ENCODE assay signal across 8 cellular contexts in genomic region chr19:40420766-40421467, GRCh38. TPM values are rescaled to one million over a fixed set of nuclear protein-coding genes. Genes with fewer than 3 reads are reported as not detected.
A peak's percentile ranks its signal among the peaks of the same experiment; 100 is the strongest.
DNase-seq lines count a peak whose midpoint lies in the region; ATAC-seq, FAIRE-seq and TF ChIP-seq lines count a peak whose summit lies in the region.

No MANE protein-coding gene starts in this region.

- in situ Hi-C loops in HepG2 (cut with HindIII; ENCODE audit: extremely low pct_ligation_motif_present, low pct_unique_long_range_greater_than_20kb), result no loop called here

- peaks cover 10% of the 10 kb centered on the region for H3K79me2 ChIP-seq in HepG2 (ENCODE audit: insufficient read depth, low read length)

- CTCF ChIA-PET in HepG2 (lab: Yijun Ruan, JAX; ENCODE audit: low intra/inter-chr PET ratio, low total read pairs), result interaction anchor here (0.6 to 1.2 kb wide), 4 partner anchors 23 to 65 kb away, joined by 3 to 5 read pairs (median 3); partner anchors contain the start of gene SERTAD3

- POLR2A ChIA-PET in HepG2 (lab: Yijun Ruan, JAX), result interaction anchor here (0.8 to 2.2 kb wide), 11 partner anchors 8 to 73 kb away, joined by 3 to 50 read pairs (median 10); partner anchors contain the start of genes BLVRB, C19orf47, PLD3 and SERTAD3

- H3K36me3 ChIP-seq in HepG2 (replicated peaks in 1 of 2; ENCODE audit: control insufficient read depth in 1 of 2, insufficient read depth in 2 of 2, low read length in 2 of 2), result peaks cover 0 to 2% of the 10 kb centered on the region in 2 experiments; a peak in 1 of 5 replicates

- peaks cover 41% of the 10 kb centered on the region for H3K36me3 Mint-ChIP-seq in dendritic cell treated with granulocyte-macrophage colony-stimulating factor and Interleukin-4, amounts not matched to agents 40 ng/mL and 50 ng/mL, for 4 days (ENCODE audit: low read depth)

- no peaks in the 10 kb centered on the region for H4K20me1 ChIP-seq in HepG2 (ENCODE audit: insufficient read depth, low read length)

- BruUV-seq in HepG2 (replicated peaks; lab: Mats Ljungman, UMichigan), result no TSS peak

- ATAC-seq in HG03135 (IDR thresholded peaks at IDR 0.05; ENCODE audit: unreplicated experiment) (peak; percentile 38), HepG2 (peak; percentile 75), HG03039 (IDR thresholded peaks at IDR 0.05; ENCODE audit: unreplicated experiment) (no peak)

- H3K9me3 Mint-ChIP-seq in dendritic cell treated with granulocyte-macrophage colony-stimulating factor and Interleukin-4, amounts not matched to agents 40 ng/mL and 50 ng/mL, for 4 days, result no peaks in the 10 kb centered on the region

- H3K4me3 Mint-ChIP-seq in dendritic cell treated with granulocyte-macrophage colony-stimulating factor and Interleukin-4, amounts not matched to agents 40 ng/mL and 50 ng/mL, for 4 days, result peak overlapping the region; percentile 87

- intact Hi-C loops in dendritic cell treated with granulocyte-macrophage colony-stimulating factor and Interleukin-4, amounts not matched to agents 40 ng/mL and 50 ng/mL, for 4 days (cut with micrococcal nuclease), result loop anchor here (5.0 kb wide), 1 partner anchor 41 kb away; no protein-coding TSS in a partner anchor
- intact Hi-C loops in HepG2 (cut with micrococcal nuclease; ENCODE audit: unreplicated experiment), result loop anchor here (2.0 to 10.0 kb wide), 2 partner anchors 24 to 76 kb away; partner anchors contain the start of genes C19orf47, PLD3 and SERTAD3

- 0 out of 4 replicates have a peak, but pooled peaks of 1 of the 2 experiments have one; percentile 19 for TF ChIP-seq EP300 in HepG2 (IDR thresholded peaks at IDR 0.05; ENCODE audit: low read depth in 2 of 2, low read length in 2 of 2)
- no peak for TF ChIP-seq EP300 in HepG2 (CRISPR knock-in tag; IDR thresholded peaks at IDR 0.05; ENCODE audit: borderline replicate concordance)

- no peak overlapping the region for H2AFZ ChIP-seq in HepG2 (ENCODE audit: low read length)

- TF ChIP-seq POLR2A in HepG2 (IDR thresholded peaks at IDR 0.05; ENCODE audit: insufficient read depth in 1 of 2, low read depth in 2 of 2, low read length in 2 of 2), result peak; percentile 62 to 85; a peak in 3 of 4 replicates

- peaks cover 54% of the 10 kb centered on the region for H3K4me1 Mint-ChIP-seq in dendritic cell treated with granulocyte-macrophage colony-stimulating factor and Interleukin-4, amounts not matched to agents 40 ng/mL and 50 ng/mL, for 4 days (ENCODE audit: low read depth)

- H3K27ac ChIP-seq in HepG2 (ENCODE audit: extremely low read length, insufficient read depth, low read length), result peak overlapping the region; percentile 88

- TF ChIP-seq RAD21 in HepG2 (CRISPR knock-in tag; IDR thresholded peaks at IDR 0.05), result peak; percentile 92

- FAIRE-seq in HepG2 (lab: Jason Lieb, UNC), result peak; percentile 23

- DNase-seq in NCI-H524 treated with DMSO at 0.1 percent for 48 hours (lab: John Stamatoyannopoulos, UW) (peak; percentile 60), HepG2 (ENCODE audit: low spot score) (peak; percentile 79)
- peak; percentile 61 for DNase-seq in activated CD4-positive, alpha-beta T cell treated with anti-CD3 and anti-CD28 coated beads, Interleukin-2, amount 50 U/mL, for 1 hour
- DNase-seq in stimulated activated CD4-positive, alpha-beta T cell treated with anti-CD3 and anti-CD28 coated beads, Interleukin-2, amount 100 ng/mL, for 4 hours (ENCODE audit: low read depth), result peak; percentile 48

- H3K4me3 ChIP-seq in HepG2 (replicated peaks in 1 of 3; ENCODE audit: insufficient read depth in 1 of 3, low read depth in 2 of 3, low read length in 3 of 3), result peak overlapping the region; percentile 67 to 79 (median 68)

- H3K4me2 ChIP-seq in HepG2 (ENCODE audit: low read depth, low read length), result peak overlapping the region; percentile 79

- no peaks in the 10 kb centered on the region for H3K27me3 Mint-ChIP-seq in dendritic cell treated with granulocyte-macrophage colony-stimulating factor and Interleukin-4, amounts not matched to agents 40 ng/mL and 50 ng/mL, for 4 days

- no peaks in the 10 kb centered on the region; a peak in 1 of 5 replicates for H3K27me3 ChIP-seq in HepG2 (ENCODE audit: control insufficient read depth in 1 of 2, insufficient read depth in 2 of 2, low read length in 2 of 2)

- H3K9ac ChIP-seq in HepG2 (ENCODE audit: insufficient read depth, low read depth, low read length), result peak overlapping the region; percentile 75

- peak overlapping the region; percentile 88 for H3K27ac Mint-ChIP-seq in dendritic cell treated with granulocyte-macrophage colony-stimulating factor and Interleukin-4, amounts not matched to agents 40 ng/mL and 50 ng/mL, for 4 days

- TF ChIP-seq CTCF in GM12874 (IDR thresholded peaks at IDR 0.05; ENCODE audit: insufficient read depth, low read depth, low read length), result peak; percentile 99
- TF ChIP-seq CTCF in HepG2 (CRISPR knock-in tag; IDR thresholded peaks at IDR 0.05), result peak; percentile 88

- peaks cover 53% of the 10 kb centered on the region for H3K4me1 ChIP-seq in HepG2 (ENCODE audit: insufficient read depth, low read length)

- 2% methylated on average over 20 of the region's 52 CpGs for WGBS in HepG2 (ENCODE audit: low lambda C conversion rate)

- H3K9me3 ChIP-seq in HepG2 (ENCODE audit: low read length), result no peaks in the 10 kb centered on the region

RNA-seq across cellular contexts. Expression of gene SERTAD1, which starts 4.9 kb away (rescaled TPM):
- total RNA-seq in HepG2 (2016; rRNA removed; fragmentation: Illumina TruSeq; extraction: Trizol), result 4.3 and 4.7 TPM in 2 replicates
- total RNA-seq in HepG2 (2016; cell fraction: cytosol; rRNA removed; fragmentation: Illumina TruSeq; extraction: Trizol; ENCODE audit: low read depth), result 1.8 and 2.1 TPM in 2 replicates
- 3.9 and 5.6 TPM in 2 replicates for total RNA-seq in HepG2 (2016; cell fraction: insoluble cytoplasmic fraction; rRNA removed; fragmentation: Illumina TruSeq; extraction: Trizol)
- 3.0 and 3.6 TPM in 2 replicates for total RNA-seq in HepG2 (2016; cell fraction: membrane; rRNA removed; fragmentation: Illumina TruSeq; extraction: Trizol)
- total RNA-seq in HepG2 (2016; cell fraction: nucleus; rRNA removed; fragmentation: Illumina TruSeq; extraction: Trizol), result 1.7 and 1.9 TPM in 2 replicates
- 4.5 and 5.0 TPM in 2 replicates for polyA plus RNA-seq in HepG2 (2011; rRNA removed)
- polyA plus RNA-seq in HepG2 (2011; cell fraction: cytosol; rRNA removed), result 5.0 and 7.0 TPM in 2 replicates
- polyA plus RNA-seq in HepG2 (2011; cell fraction: nucleus; rRNA removed), result 4.0 and 4.5 TPM in 2 replicates
- polyA plus RNA-seq in HepG2 (2012), result 1.4 and 1.9 TPM in 2 replicates
- 0.94 and 1.1 TPM in 2 replicates for polyA plus RNA-seq in HepG2 (2016; cell fraction: cytosol; fragmentation: Illumina TruSeq; extraction: Trizol; ENCODE audit: low read depth)
- 3.6 and 4.1 TPM in 2 replicates for polyA plus RNA-seq in HepG2 (2016; cell fraction: insoluble cytoplasmic fraction; fragmentation: Illumina TruSeq; extraction: Trizol; ENCODE audit: low read depth)
- polyA plus RNA-seq in HepG2 (2016; cell fraction: membrane; fragmentation: Illumina TruSeq; extraction: Trizol; ENCODE audit: low read depth), result 1.5 and 1.7 TPM in 2 replicates
- 2.5 and 2.7 TPM in 2 replicates for polyA plus RNA-seq in HepG2 (2016; cell fraction: nucleus; fragmentation: Illumina TruSeq; extraction: Trizol; ENCODE audit: insufficient read depth, low read depth)
- 2.7 and 5.6 TPM in 2 replicates for polyA minus RNA-seq in HepG2 (2011; rRNA and poly(A)+ RNA removed; ENCODE audit: low replicate concordance)
- 1.1 and 1.2 TPM in 2 replicates for polyA minus RNA-seq in HepG2 (2011; cell fraction: cytosol; rRNA and poly(A)+ RNA removed)
- 1.7 and 2.0 TPM in 2 replicates for polyA minus RNA-seq in HepG2 (2011; cell fraction: nucleus; rRNA and poly(A)+ RNA removed)

RNA-seq across cellular contexts. Expression of gene PRX, which starts 7.7 kb away (rescaled TPM):
- total RNA-seq in HepG2 (2016; rRNA removed; fragmentation: Illumina TruSeq; extraction: Trizol), result 0.46 and 0.66 TPM in 2 replicates
- not detected in 2 replicates for total RNA-seq in HepG2 (2016; cell fraction: cytosol; rRNA removed; fragmentation: Illumina TruSeq; extraction: Trizol; ENCODE audit: low read depth)
- total RNA-seq in HepG2 (2016; cell fraction: insoluble cytoplasmic fraction; rRNA removed; fragmentation: Illumina TruSeq; extraction: Trizol), result 0.39 and 0.78 TPM in 2 replicates
- 0.03 and 0.12 TPM in 2 replicates for total RNA-seq in HepG2 (2016; cell fraction: membrane; rRNA removed; fragmentation: Illumina TruSeq; extraction: Trizol)
- 0.38 and 0.40 TPM in 2 replicates for total RNA-seq in HepG2 (2016; cell fraction: nucleus; rRNA removed; fragmentation: Illumina TruSeq; extraction: Trizol)
- polyA plus RNA-seq in HepG2 (2011; rRNA removed), result 0.66 and 0.99 TPM in 2 replicates
- polyA plus RNA-seq in HepG2 (2011; cell fraction: cytosol; rRNA removed), result 0.79 and 0.94 TPM in 2 replicates
- polyA plus RNA-seq in HepG2 (2011; cell fraction: nucleus; rRNA removed), result 0.76 and 0.99 TPM in 2 replicates
- 0.85 and 1.1 TPM in 2 replicates for polyA plus RNA-seq in HepG2 (2012)
- polyA plus RNA-seq in HepG2 (2016; cell fraction: cytosol; fragmentation: Illumina TruSeq; extraction: Trizol; ENCODE audit: low read depth), result not detected in 2 replicates
- 0.25 and 0.53 TPM in 2 replicates for polyA plus RNA-seq in HepG2 (2016; cell fraction: insoluble cytoplasmic fraction; fragmentation: Illumina TruSeq; extraction: Trizol; ENCODE audit: low read depth)
- 0.03 and 0.06 TPM in 2 replicates for polyA plus RNA-seq in HepG2 (2016; cell fraction: membrane; fragmentation: Illumina TruSeq; extraction: Trizol; ENCODE audit: low read depth)
- 1.1 TPM in 2 replicates for polyA plus RNA-seq in HepG2 (2016; cell fraction: nucleus; fragmentation: Illumina TruSeq; extraction: Trizol; ENCODE audit: insufficient read depth, low read depth)
- 0.51 and 1.1 TPM in 2 replicates for polyA minus RNA-seq in HepG2 (2011; rRNA and poly(A)+ RNA removed; ENCODE audit: low replicate concordance)
- polyA minus RNA-seq in HepG2 (2011; cell fraction: cytosol; rRNA and poly(A)+ RNA removed), result 0.53 and 0.89 TPM in 2 replicates
- polyA minus RNA-seq in HepG2 (2011; cell fraction: nucleus; rRNA and poly(A)+ RNA removed), result 0.52 and 0.62 TPM in 2 replicates

RNA-seq across cellular contexts. Expression of gene SERTAD3, which starts 23.2 kb away (rescaled TPM):
- total RNA-seq in HepG2 (2016; rRNA removed; fragmentation: Illumina TruSeq; extraction: Trizol), result 16.9 and 17.8 TPM in 2 replicates
- total RNA-seq in HepG2 (2016; cell fraction: cytosol; rRNA removed; fragmentation: Illumina TruSeq; extraction: Trizol; ENCODE audit: low read depth), result 14.6 and 17.8 TPM in 2 replicates
- total RNA-seq in HepG2 (2016; cell fraction: insoluble cytoplasmic fraction; rRNA removed; fragmentation: Illumina TruSeq; extraction: Trizol), result 14.8 and 17.5 TPM in 2 replicates
- 22.0 and 25.4 TPM in 2 replicates for total RNA-seq in HepG2 (2016; cell fraction: membrane; rRNA removed; fragmentation: Illumina TruSeq; extraction: Trizol)
- total RNA-seq in HepG2 (2016; cell fraction: nucleus; rRNA removed; fragmentation: Illumina TruSeq; extraction: Trizol), result 6.8 and 9.0 TPM in 2 replicates
- 9.5 and 9.6 TPM in 2 replicates for polyA plus RNA-seq in HepG2 (2011; rRNA removed)
- polyA plus RNA-seq in HepG2 (2011; cell fraction: cytosol; rRNA removed), result 6.9 and 7.9 TPM in 2 replicates
- 5.9 and 6.5 TPM in 2 replicates for polyA plus RNA-seq in HepG2 (2011; cell fraction: nucleus; rRNA removed)
- 6.5 and 7.5 TPM in 2 replicates for polyA plus RNA-seq in HepG2 (2012)
- polyA plus RNA-seq in HepG2 (2016; cell fraction: cytosol; fragmentation: Illumina TruSeq; extraction: Trizol; ENCODE audit: low read depth), result 3.8 and 4.4 TPM in 2 replicates
- polyA plus RNA-seq in HepG2 (2016; cell fraction: insoluble cytoplasmic fraction; fragmentation: Illumina TruSeq; extraction: Trizol; ENCODE audit: low read depth), result 10.8 and 15.2 TPM in 2 replicates
- polyA plus RNA-seq in HepG2 (2016; cell fraction: membrane; fragmentation: Illumina TruSeq; extraction: Trizol; ENCODE audit: low read depth), result 7.3 and 9.1 TPM in 2 replicates
- 13.4 and 16.1 TPM in 2 replicates for polyA plus RNA-seq in HepG2 (2016; cell fraction: nucleus; fragmentation: Illumina TruSeq; extraction: Trizol; ENCODE audit: insufficient read depth, low read depth)
- polyA minus RNA-seq in HepG2 (2011; rRNA and poly(A)+ RNA removed; ENCODE audit: low replicate concordance), result 19.2 and 19.5 TPM in 2 replicates
- polyA minus RNA-seq in HepG2 (2011; cell fraction: cytosol; rRNA and poly(A)+ RNA removed), result 10.9 and 15.7 TPM in 2 replicates
- 5.1 and 5.8 TPM in 2 replicates for polyA minus RNA-seq in HepG2 (2011; cell fraction: nucleus; rRNA and poly(A)+ RNA removed)

RNA-seq across cellular contexts. Expression of gene HIPK4, which starts 30.9 kb away (rescaled TPM):
- total RNA-seq in HepG2 (2016; rRNA removed; fragmentation: Illumina TruSeq; extraction: Trizol), result not detected in 2 replicates
- total RNA-seq in HepG2 (2016; cell fraction: cytosol; rRNA removed; fragmentation: Illumina TruSeq; extraction: Trizol; ENCODE audit: low read depth), result not detected in 2 replicates
- not detected in 2 replicates for total RNA-seq in HepG2 (2016; cell fraction: insoluble cytoplasmic fraction; rRNA removed; fragmentation: Illumina TruSeq; extraction: Trizol)
- not detected in 2 replicates for total RNA-seq in HepG2 (2016; cell fraction: membrane; rRNA removed; fragmentation: Illumina TruSeq; extraction: Trizol)
- total RNA-seq in HepG2 (2016; cell fraction: nucleus; rRNA removed; fragmentation: Illumina TruSeq; extraction: Trizol), result not detected in 2 replicates
- polyA plus RNA-seq in HepG2 (2011; rRNA removed), result 0.03 TPM in 1 of 2 replicates, not detected in the other
- 0.03 TPM in 1 of 2 replicates, not detected in the other for polyA plus RNA-seq in HepG2 (2011; cell fraction: cytosol; rRNA removed)
- polyA plus RNA-seq in HepG2 (2011; cell fraction: nucleus; rRNA removed), result not detected in 2 replicates
- polyA plus RNA-seq in HepG2 (2012), result not detected in 2 replicates
- not detected in 2 replicates for polyA plus RNA-seq in HepG2 (2016; cell fraction: cytosol; fragmentation: Illumina TruSeq; extraction: Trizol; ENCODE audit: low read depth)
- polyA plus RNA-seq in HepG2 (2016; cell fraction: insoluble cytoplasmic fraction; fragmentation: Illumina TruSeq; extraction: Trizol; ENCODE audit: low read depth), result not detected in 2 replicates
- not detected in 2 replicates for polyA plus RNA-seq in HepG2 (2016; cell fraction: membrane; fragmentation: Illumina TruSeq; extraction: Trizol; ENCODE audit: low read depth)
- polyA plus RNA-seq in HepG2 (2016; cell fraction: nucleus; fragmentation: Illumina TruSeq; extraction: Trizol; ENCODE audit: insufficient read depth, low read depth), result not detected in 2 replicates
- 0.07 TPM in 1 of 2 replicates, not detected in the other for polyA minus RNA-seq in HepG2 (2011; rRNA and poly(A)+ RNA removed; ENCODE audit: low replicate concordance)
- not detected in 2 replicates for polyA minus RNA-seq in HepG2 (2011; cell fraction: cytosol; rRNA and poly(A)+ RNA removed)
- polyA minus RNA-seq in HepG2 (2011; cell fraction: nucleus; rRNA and poly(A)+ RNA removed), result not detected in 2 replicates

RNA-seq across cellular contexts. Expression of gene BLVRB, which starts 44.6 kb away (rescaled TPM):
- total RNA-seq in HepG2 (2016; rRNA removed; fragmentation: Illumina TruSeq; extraction: Trizol), result 25.9 and 32.7 TPM in 2 replicates
- total RNA-seq in HepG2 (2016; cell fraction: cytosol; rRNA removed; fragmentation: Illumina TruSeq; extraction: Trizol; ENCODE audit: low read depth), result 8.2 and 10.9 TPM in 2 replicates
- total RNA-seq in HepG2 (2016; cell fraction: insoluble cytoplasmic fraction; rRNA removed; fragmentation: Illumina TruSeq; extraction: Trizol), result 28.3 and 39.1 TPM in 2 replicates
- total RNA-seq in HepG2 (2016; cell fraction: membrane; rRNA removed; fragmentation: Illumina TruSeq; extraction: Trizol), result 7.6 and 7.9 TPM in 2 replicates
- total RNA-seq in HepG2 (2016; cell fraction: nucleus; rRNA removed; fragmentation: Illumina TruSeq; extraction: Trizol), result 9.9 and 11.1 TPM in 2 replicates
- 51.4 and 75.9 TPM in 2 replicates for polyA plus RNA-seq in HepG2 (2011; rRNA removed)
- polyA plus RNA-seq in HepG2 (2011; cell fraction: cytosol; rRNA removed), result 66.0 and 107 TPM in 2 replicates
- polyA plus RNA-seq in HepG2 (2011; cell fraction: nucleus; rRNA removed), result 44.9 and 46.6 TPM in 2 replicates
- polyA plus RNA-seq in HepG2 (2012), result 39.5 and 39.8 TPM in 2 replicates
- polyA plus RNA-seq in HepG2 (2016; cell fraction: cytosol; fragmentation: Illumina TruSeq; extraction: Trizol; ENCODE audit: low read depth), result 10.5 and 11.4 TPM in 2 replicates
- 31.5 and 40.3 TPM in 2 replicates for polyA plus RNA-seq in HepG2 (2016; cell fraction: insoluble cytoplasmic fraction; fragmentation: Illumina TruSeq; extraction: Trizol; ENCODE audit: low read depth)
- 6.6 and 8.8 TPM in 2 replicates for polyA plus RNA-seq in HepG2 (2016; cell fraction: membrane; fragmentation: Illumina TruSeq; extraction: Trizol; ENCODE audit: low read depth)
- 18.0 and 18.8 TPM in 2 replicates for polyA plus RNA-seq in HepG2 (2016; cell fraction: nucleus; fragmentation: Illumina TruSeq; extraction: Trizol; ENCODE audit: insufficient read depth, low read depth)
- 42.8 and 149 TPM in 2 replicates for polyA minus RNA-seq in HepG2 (2011; rRNA and poly(A)+ RNA removed; ENCODE audit: low replicate concordance)
- polyA minus RNA-seq in HepG2 (2011; cell fraction: cytosol; rRNA and poly(A)+ RNA removed), result 28.8 and 32.2 TPM in 2 replicates
- polyA minus RNA-seq in HepG2 (2011; cell fraction: nucleus; rRNA and poly(A)+ RNA removed), result 6.0 and 10.4 TPM in 2 replicates
